15 cellular contexts compared by ENCODE assay signal in genomic region chr22:47153854-47154542, GRCh38.
DNase-seq lines count a peak whose midpoint lies in the region; ATAC-seq and TF ChIP-seq lines count a peak whose summit lies in the region.
"Had no signal": no experiment of that assay in that cellular context is flagged by ENCODE, and none has a peak within 500 bp of the region (broad histone marks: within the 10 kb centered on the region; RNA-seq: fewer than 3 reads in every experiment).

No MANE protein-coding gene starts in this region.

- H4K20me1 ChIP-seq in PC-3 (ENCODE audit: low read length), result no peaks in the 10 kb centered on the region

- H3K27ac Mint-ChIP-seq in brain, result peak overlapping the region in 4 of 5 experiments; percentile 49 to 81 (median 58)
- H3K27ac Mint-ChIP-seq: stimulated activated effector memory CD8-positive, alpha-beta T cell treated with anti-CD3 and anti-CD28 coated beads, Interleukin-12 subunit alpha, Interleukin-12 subunit beta, amount 100 ng/mL, for 72 hours had no signal

- no TSS peak for BruUV-seq in PC-3 (replicated peaks; lab: Mats Ljungman, UMichigan)

- no peaks in the 10 kb centered on the region for H3K36me3 Mint-ChIP-seq in brain
- H3K36me3 Mint-ChIP-seq: stimulated activated effector memory CD8-positive, alpha-beta T cell treated with anti-CD3 and anti-CD28 coated beads, Interleukin-12 subunit alpha, Interleukin-12 subunit beta, amount 100 ng/mL, for 72 hours had no signal

- H3F3A ChIP-seq in PC-3 (ENCODE audit: low read length, unreplicated experiment), result no peaks in the 10 kb centered on the region

- no peak for TF ChIP-seq POLR2A in uterus (IDR thresholded peaks at IDR 0.05)

- peaks cover 0 to 3% (median 0%) of the 10 kb centered on the region in 5 experiments for H3K9me3 Mint-ChIP-seq in brain
- H3K9me3 Mint-ChIP-seq: nephron progenitor cell; stimulated activated effector memory CD8-positive, alpha-beta T cell treated with anti-CD3 and anti-CD28 coated beads, Interleukin-12 subunit alpha, Interleukin-12 subunit beta, amount 100 ng/mL, for 72 hours had no signal

- peaks cover 22% of the 10 kb centered on the region; the same call in 1 of the 2 replicates for H3K4me1 ChIP-seq in PC-3 (ENCODE audit: insufficient read depth, low read length)
- peaks cover 4% of the 10 kb centered on the region for H3K4me1 ChIP-seq in lower lobe of right lung
- no peaks in the 10 kb centered on the region for H3K4me1 ChIP-seq in uterus
- H3K4me1 ChIP-seq: HAP-1 had no signal

- H3K9me3 ChIP-seq in PC-3 (ENCODE audit: low read length), result no peaks in the 10 kb centered on the region
- no peaks in the 10 kb centered on the region for H3K9me3 ChIP-seq in lower lobe of right lung
- no peaks in the 10 kb centered on the region for H3K9me3 ChIP-seq in uterus
- H3K9me3 ChIP-seq: HAP-1 had no signal

- POLR2A ChIA-PET in PC-3 (lab: Charles Lee; ENCODE audit: unreplicated experiment), result no interaction called here

- CTCF ChIA-PET in PC-3 (lab: Charles Lee), result no interaction called here

- peaks cover 2% of the 10 kb centered on the region for H3K27me3 Mint-ChIP-seq in brain

- no peaks in the 10 kb centered on the region for H3K9me2 ChIP-seq in PC-3 (replicated peaks; ENCODE audit: low read length)

- TF ChIP-seq CTCF in PC-3 (conservative IDR thresholded peaks at IDR 0.05; ENCODE audit: low read depth, low read length) (no peak), brain (conservative IDR thresholded peaks at IDR 0.05) (no peak), lower lobe of right lung (IDR thresholded peaks at IDR 0.05) (no peak), uterus (IDR thresholded peaks at IDR 0.05) (no peak)

- DNase-seq in PC-3 (no peak), lower lobe of right lung (no peak), uterus (no peak), NCI-H1048 (lab: John Stamatoyannopoulos, UW) (no peak), glomerular visceral epithelial cell (ENCODE audit: extremely low spot score) (no peak)
- DNase-seq: activated CD8-positive, alpha-beta memory T cell treated with anti-CD3 and anti-CD28 coated beads for 24 hours; DMS53; NCI-H1417 treated with DMSO at 0.1 percent for 48 hours; NCI-H345; nephron progenitor cell had no signal

- H3K36me3 ChIP-seq in PC-3 (ENCODE audit: low read depth, low read length) (no peaks in the 10 kb centered on the region), lower lobe of right lung (no peaks in the 10 kb centered on the region), uterus (no peaks in the 10 kb centered on the region)
- H3K36me3 ChIP-seq: HAP-1 had no signal

- H3K4me2 ChIP-seq in PC-3 (ENCODE audit: low read length), result peak overlapping the region; percentile 85

- H3K4me3 ChIP-seq in PC-3 (ENCODE audit: low read length), result no peak overlapping the region
- peak overlapping the region; percentile 3 for H3K4me3 ChIP-seq in lower lobe of right lung
- H3K4me3 ChIP-seq in uterus, result peak overlapping the region; percentile 22 to 27
- H3K4me3 ChIP-seq: HAP-1, SK-N-MC had no signal

- peak overlapping the region; percentile 69 for H2AFZ ChIP-seq in PC-3 (ENCODE audit: low read length)

- H3K27ac ChIP-seq in PC-3 (ENCODE audit: low read length), result peak overlapping the region; percentile 16; the same call in 1 of the 2 replicates
- no peak overlapping the region for H3K27ac ChIP-seq in lower lobe of right lung
- H3K27ac ChIP-seq in uterus, result peak overlapping the region; percentile 45 to 49
- H3K27ac ChIP-seq: SK-N-MC had no signal

- intact Hi-C loops in PC-3 (cut with micrococcal nuclease) (no loop called here), lower lobe of right lung (cut with DNase I) (no loop called here), uterus (cut with DNase I; ENCODE audit: low total_unique reads) (no loop called here)

- 0 out of 2 replicates have a peak overlapping the region, but pooled peaks have one; percentile 17 for H3K9ac ChIP-seq in PC-3 (ENCODE audit: low read length)

- H3K4me1 Mint-ChIP-seq in brain, result peaks cover 36% of the 10 kb centered on the region

- H3K4me3 Mint-ChIP-seq in brain, result no peak overlapping the region
- H3K4me3 Mint-ChIP-seq: stimulated activated effector memory CD8-positive, alpha-beta T cell treated with anti-CD3 and anti-CD28 coated beads, Interleukin-12 subunit alpha, Interleukin-12 subunit beta, amount 100 ng/mL, for 72 hours had no signal

- no peak for ATAC-seq in PC-3
- ATAC-seq in lower lobe of right lung, result no peak
- no peak for ATAC-seq in GM21825 (IDR thresholded peaks at IDR 0.05; ENCODE audit: unreplicated experiment)
- ATAC-seq: stimulated activated effector memory CD8-positive, alpha-beta T cell treated with anti-CD3 and anti-CD28 coated beads, Interleukin-12 subunit alpha, Interleukin-12 subunit beta, amount 100 ng/mL, for 72 hours had no signal

- H3K79me2 ChIP-seq in PC-3 (ENCODE audit: low read length), result no peaks in the 10 kb centered on the region

- no peaks in the 10 kb centered on the region for H3K27me3 ChIP-seq in PC-3 (ENCODE audit: low read length)
- no peaks in the 10 kb centered on the region for H3K27me3 ChIP-seq in lower lobe of right lung (ENCODE audit: low read depth)
- H3K27me3 ChIP-seq in uterus, result no peaks in the 10 kb centered on the region
